Comparison of ENCODE assay signal across 34 cellular contexts in the genomic region with DNA sequence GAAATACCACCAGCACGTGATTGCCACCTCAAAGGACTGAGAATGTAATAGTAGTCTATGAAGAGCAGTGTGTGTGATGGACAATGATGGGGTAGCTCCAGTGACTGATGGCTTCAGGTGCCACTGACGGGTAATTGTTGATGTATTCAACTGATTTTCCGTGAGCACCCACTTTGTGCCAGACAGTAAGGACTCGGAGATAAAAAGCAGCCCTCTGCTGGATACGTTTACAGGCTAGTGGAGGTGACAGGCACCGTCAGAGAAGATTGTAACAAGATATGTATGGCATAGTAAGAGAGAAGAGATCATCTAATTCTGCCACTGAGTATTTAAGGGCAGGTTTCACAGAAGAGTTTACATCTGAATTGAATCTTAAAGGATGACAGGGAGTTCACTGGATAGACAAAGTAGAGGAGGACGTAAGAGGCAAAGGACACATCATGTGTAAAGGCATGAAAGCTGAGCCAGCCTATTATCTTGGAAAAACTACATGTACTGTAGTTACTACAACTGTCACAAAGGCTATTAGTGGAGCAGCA. TPM values are rescaled to one million over a fixed set of nuclear protein-coding genes. Genes with fewer than 3 reads are reported as not detected.
"Had no signal": no experiment of that assay in that cellular context is flagged by ENCODE, and none has a peak within 500 bp of the region (broad histone marks: within the 10 kb centered on the region; RNA-seq: fewer than 3 reads in every experiment).

No MANE protein-coding gene starts in this region.

- H3K9me3 Mint-ChIP-seq: dendritic cell treated with granulocyte-macrophage colony-stimulating factor and Interleukin-4, amounts not matched to agents 40 ng/mL and 50 ng/mL, for 4 days; endodermal cell; mesothelial cell of epicardium; naive B cell; stimulated activated effector memory CD8-positive, alpha-beta T cell treated with anti-CD3 and anti-CD28 coated beads, Interleukin-12 subunit alpha, Interleukin-12 subunit beta, amount 100 ng/mL, for 72 hours had no signal

- DNase-seq: effector CD8-positive, alpha-beta T cell; endodermal cell; foreskin fibroblast; gastrocnemius medialis; head of caudate nucleus; mesenchymal stem cell; mucosa of descending colon; naive B cell; nucleus accumbens; stimulated activated CD4-positive, alpha-beta T cell treated with anti-CD3 and anti-CD28 coated beads, Interleukin-2, amount 100 ng/mL, for 24 hours; stimulated activated CD4-positive, alpha-beta T cell treated with anti-CD3 and anti-CD28 coated beads, Interleukin-4, amount 100 ng/mL, for 24 hours; stimulated activated naive CD4-positive, alpha-beta T cell treated with Interleukin-2 at 50 U/mL for 16 hours; stomach; thyroid gland; trophoblast cell had no signal

- H3K36me3 Mint-ChIP-seq: mesothelial cell of epicardium; natural killer cell treated with Interleukin-12 subunit alpha and Interleukin-12 subunit beta and Interleukin-15 and Interleukin-18, amount 100 ng/mL, for 72 hours; stimulated activated effector memory CD8-positive, alpha-beta T cell treated with anti-CD3 and anti-CD28 coated beads, Interleukin-12 subunit alpha, Interleukin-12 subunit beta, amount 100 ng/mL, for 72 hours had no signal

- H3K27ac ChIP-seq: epithelial cell of prostate, gastrocnemius medialis, prostate gland, right atrium auricular region, stomach, thyroid gland, vagina had no signal

- H3K4me1 ChIP-seq: gastrocnemius medialis, prostate gland, right atrium auricular region, stomach, vagina had no signal

- H3K4me2 ChIP-seq: smooth muscle cell had no signal

- H3K4me3 ChIP-seq: gastrocnemius medialis, mucosa of descending colon, prostate gland, right atrium auricular region, smooth muscle cell, stomach, thyroid gland, vagina had no signal

- H3K9me3 ChIP-seq: gastrocnemius medialis, mucosa of descending colon, prostate gland, right atrium auricular region, stomach, thyroid gland, vagina had no signal

- ATAC-seq: esophagus mucosa; gastrocnemius medialis; left lobe of liver; mucosa of descending colon; natural killer cell treated with Interleukin-12 subunit alpha and Interleukin-12 subunit beta and Interleukin-15 and Interleukin-18, amount 100 ng/mL, for 72 hours; sciatic nerve; stimulated activated effector memory CD8-positive, alpha-beta T cell treated with anti-CD3 and anti-CD28 coated beads, Interleukin-12 subunit alpha, Interleukin-12 subunit beta, amount 100 ng/mL, for 72 hours had no signal

- H3K36me3 ChIP-seq: gastrocnemius medialis, prostate gland, right atrium auricular region, stomach, thyroid gland, vagina had no signal

- H3K27me3 ChIP-seq: right atrium auricular region, thyroid gland, vagina had no signal

- H3K27ac Mint-ChIP-seq: dendritic cell treated with granulocyte-macrophage colony-stimulating factor and Interleukin-4, amounts not matched to agents 40 ng/mL and 50 ng/mL, for 4 days; endodermal cell; mesothelial cell of epicardium; naive B cell; natural killer cell treated with Interleukin-12 subunit alpha and Interleukin-12 subunit beta and Interleukin-15 and Interleukin-18, amount 100 ng/mL, for 72 hours; stimulated activated effector memory CD8-positive, alpha-beta T cell treated with anti-CD3 and anti-CD28 coated beads, Interleukin-12 subunit alpha, Interleukin-12 subunit beta, amount 100 ng/mL, for 72 hours had no signal

- H3K27me3 Mint-ChIP-seq: dendritic cell treated with granulocyte-macrophage colony-stimulating factor and Interleukin-4, amounts not matched to agents 40 ng/mL and 50 ng/mL, for 4 days; naive B cell; natural killer cell treated with Interleukin-12 subunit alpha and Interleukin-12 subunit beta and Interleukin-15 and Interleukin-18, amount 100 ng/mL, for 72 hours had no signal

- H3K4me1 Mint-ChIP-seq: endodermal cell, mesothelial cell of epicardium had no signal

- H3K4me3 Mint-ChIP-seq: dendritic cell treated with granulocyte-macrophage colony-stimulating factor and Interleukin-4, amounts not matched to agents 40 ng/mL and 50 ng/mL, for 4 days; endodermal cell; mesothelial cell of epicardium; naive B cell; natural killer cell treated with Interleukin-12 subunit alpha and Interleukin-12 subunit beta and Interleukin-15 and Interleukin-18, amount 100 ng/mL, for 72 hours; stimulated activated effector memory CD8-positive, alpha-beta T cell treated with anti-CD3 and anti-CD28 coated beads, Interleukin-12 subunit alpha, Interleukin-12 subunit beta, amount 100 ng/mL, for 72 hours had no signal

RNA-seq across cellular contexts. Expression of a gene that starts 1.1 kb away (rescaled TPM):
- total RNA-seq: endodermal cell; esophagus mucosa; gastrocnemius medialis; glomerular endothelial cell; left lobe of liver; liver; lung microvascular endothelial cell; mesothelial cell of epicardium; mucosa of descending colon; natural killer cell treated with Interleukin-12 subunit alpha and Interleukin-12 subunit beta and Interleukin-15 and Interleukin-18, amount 100 ng/mL, for 72 hours; osteocyte; right atrium auricular region; smooth muscle cell; stomach; temporal lobe; ureter; vagina had no signal
- polyA plus RNA-seq: keratinocyte, liver, smooth muscle cell, stomach had no signal

RNA-seq across cellular contexts. Expression of a gene that starts 6.3 kb away (rescaled TPM):
- total RNA-seq: glomerular endothelial cell, lung microvascular endothelial cell, mesothelial cell of epicardium, osteocyte, smooth muscle cell had no signal
- polyA plus RNA-seq: keratinocyte, smooth muscle cell had no signal
